In the genomic region with DNA sequence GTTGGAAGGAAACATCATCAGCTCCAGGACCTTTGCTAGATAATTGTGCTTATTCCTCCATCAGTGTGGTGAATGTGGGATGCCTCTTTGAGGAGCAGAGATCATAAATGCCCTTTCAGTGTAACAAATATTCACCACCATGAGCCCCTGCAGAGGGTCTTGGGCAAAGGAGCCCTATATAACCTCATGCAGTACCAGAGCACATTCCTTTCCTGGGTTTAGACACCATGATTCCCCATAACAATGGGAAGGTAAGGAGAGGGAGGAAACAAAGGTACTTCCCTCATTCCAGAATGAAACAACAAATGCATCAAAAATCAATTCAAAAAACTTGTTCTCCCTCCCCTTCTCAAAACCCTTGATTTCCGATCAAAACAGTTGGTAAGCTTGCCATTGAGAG, we compare ENCODE assay signal across 20 cellular contexts.
DNase-seq lines count a peak whose midpoint lies in the region; ATAC-seq and TF ChIP-seq lines count a peak whose summit lies in the region.
"Had no signal": no experiment of that assay in that cellular context is flagged by ENCODE, and none has a peak within 500 bp of the region (broad histone marks: within the 10 kb centered on the region; RNA-seq: fewer than 3 reads in every experiment).

No MANE protein-coding gene starts in this region.

- H3K79me2 ChIP-seq in GM23338 (replicated peaks; ENCODE audit: insufficient read depth), result no peaks in the 10 kb centered on the region
- H3K79me2 ChIP-seq in MM.1S (ENCODE audit: low read length), result no peaks in the 10 kb centered on the region

- H3K36me3 ChIP-seq in GM23338 (ENCODE audit: insufficient read depth), result no peaks in the 10 kb centered on the region
- no peaks in the 10 kb centered on the region for H3K36me3 ChIP-seq in endodermal cell (ENCODE audit: control insufficient read depth, insufficient read depth, low read length)
- no peaks in the 10 kb centered on the region for H3K36me3 ChIP-seq in MM.1S (replicated peaks; ENCODE audit: insufficient read depth, low read length)

- DNase-seq in GM23338 (ENCODE audit: low spot score) (peak; percentile 27), caudate nucleus (lab: John Stamatoyannopoulos, UW) (no peak), endodermal cell (peak; percentile 11), midbrain (lab: John Stamatoyannopoulos, UW) (peak; percentile 47), MM.1S (no peak)
- no peak for DNase-seq in natural killer cell treated with Interleukin-12 subunit alpha and Interleukin-12 subunit beta and Interleukin-15 and Interleukin-18, amount 100 ng/mL, for 72 hours (ENCODE audit: low spot score)
- DNase-seq in stimulated activated CD4-positive, alpha-beta T cell treated with anti-CD3 and anti-CD28 coated beads, Interleukin-4, amount 100 ng/mL, for 4 hours, result no peak
- no peak for DNase-seq in activated naive CD4-positive, alpha-beta T cell (lab: John Stamatoyannopoulos, UW)
- DNase-seq: AML-193; Caco-2; CD4-positive, alpha-beta T cell; DMS153; DMS79; GF-D8; GOT3; H9 had no signal

- H3K9me3 Mint-ChIP-seq in GM23338 (no peaks in the 10 kb centered on the region; the same call in 2 of the 3 replicates), endodermal cell (no peaks in the 10 kb centered on the region)
- H3K9me3 Mint-ChIP-seq in natural killer cell treated with Interleukin-12 subunit alpha and Interleukin-12 subunit beta and Interleukin-15 and Interleukin-18, amount 100 ng/mL, for 72 hours, result no peaks in the 10 kb centered on the region
- H3K9me3 Mint-ChIP-seq: H9 had no signal

- H3K4me1 ChIP-seq in GM23338 (ENCODE audit: insufficient read depth) (peaks cover 5% of the 10 kb centered on the region; the same call in 1 of the 2 replicates), endodermal cell (ENCODE audit: control insufficient read depth, insufficient read depth, low read length) (peaks cover under 1% of the 10 kb centered on the region), MM.1S (ENCODE audit: low read length) (no peaks in the 10 kb centered on the region)
- H3K4me1 ChIP-seq: A549, Caco-2 had no signal

- H3K36me3 Mint-ChIP-seq in GM23338 (ENCODE audit: low read depth) (no peaks in the 10 kb centered on the region), endodermal cell (ENCODE audit: low read depth) (no peaks in the 10 kb centered on the region)
- H3K36me3 Mint-ChIP-seq in natural killer cell treated with Interleukin-12 subunit alpha and Interleukin-12 subunit beta and Interleukin-15 and Interleukin-18, amount 100 ng/mL, for 72 hours, result no peaks in the 10 kb centered on the region

- H3K4me2 ChIP-seq in GM23338, result no peak overlapping the region
- no peak overlapping the region for H3K4me2 ChIP-seq in MM.1S (ENCODE audit: low read depth, low read length)
- H3K4me2 ChIP-seq: A549 had no signal

- peaks cover 5% of the 10 kb centered on the region; the same call in 1 of the 3 replicates for H3K4me1 Mint-ChIP-seq in GM23338
- H3K4me1 Mint-ChIP-seq in endodermal cell, result no peaks in the 10 kb centered on the region
- H3K4me1 Mint-ChIP-seq in natural killer cell treated with Interleukin-12 subunit alpha and Interleukin-12 subunit beta and Interleukin-15 and Interleukin-18, amount 100 ng/mL, for 72 hours (ENCODE audit: low read depth in 2 of 2), result no peaks in the 10 kb centered on the region

- H3K4me3 Mint-ChIP-seq in GM23338, result no peak overlapping the region
- H3K4me3 Mint-ChIP-seq in endodermal cell, result no peak overlapping the region
- H3K4me3 Mint-ChIP-seq in natural killer cell treated with Interleukin-12 subunit alpha and Interleukin-12 subunit beta and Interleukin-15 and Interleukin-18, amount 100 ng/mL, for 72 hours, result no peak overlapping the region
- H3K4me3 Mint-ChIP-seq: CD4-positive, alpha-beta T cell; H9 had no signal

- no peaks in the 10 kb centered on the region for H3K9me3 ChIP-seq in endodermal cell (ENCODE audit: control insufficient read depth, low read length)
- no peaks in the 10 kb centered on the region for H3K9me3 ChIP-seq in MM.1S (replicated peaks; ENCODE audit: insufficient read depth, low read length)
- H3K9me3 ChIP-seq: A549, Caco-2 had no signal

- H3K27ac Mint-ChIP-seq in GM23338 (no peak overlapping the region), endodermal cell (no peak overlapping the region)
- H3K27ac Mint-ChIP-seq in natural killer cell treated with Interleukin-12 subunit alpha and Interleukin-12 subunit beta and Interleukin-15 and Interleukin-18, amount 100 ng/mL, for 72 hours, result no peak overlapping the region
- H3K27ac Mint-ChIP-seq: CD4-positive, alpha-beta T cell; H9 had no signal

- WGBS in endodermal cell (ENCODE audit: insufficient coverage in 1 of 2, insufficient read length in 1 of 2), 2 experiments, result 0% methylated on average over 1 of the region's 1 CpG; no CpG with 5 or more reads in 1 of the 2 experiments

- H3F3A ChIP-seq in GM23338 (replicated peaks; ENCODE audit: low read depth), result no peaks in the 10 kb centered on the region
- H3F3A ChIP-seq in MM.1S (ENCODE audit: insufficient read depth, low read length), result no peaks in the 10 kb centered on the region

- H3K9me2 ChIP-seq in GM23338 (ENCODE audit: insufficient read depth), result no peaks in the 10 kb centered on the region
- H3K9me2 ChIP-seq in MM.1S (replicated peaks; ENCODE audit: insufficient read depth, low read length), result no peaks in the 10 kb centered on the region

- H2AFZ ChIP-seq in GM23338, result no peak overlapping the region
- no peak overlapping the region for H2AFZ ChIP-seq in MM.1S (ENCODE audit: low read length)

- H3K27me3 ChIP-seq in GM23338 (ENCODE audit: insufficient read depth) (no peaks in the 10 kb centered on the region), endodermal cell (ENCODE audit: control insufficient read depth, insufficient read depth, low read length, poor library complexity, severe bottlenecking) (peaks cover 10% of the 10 kb centered on the region), MM.1S (replicated peaks; ENCODE audit: insufficient read depth, low read length) (no peaks in the 10 kb centered on the region)

- H3K27me3 Mint-ChIP-seq in GM23338 (ENCODE audit: insufficient read depth, low read depth, poor library complexity) (no peaks in the 10 kb centered on the region), endodermal cell (ENCODE audit: insufficient read depth) (peaks cover 3% of the 10 kb centered on the region)
- no peaks in the 10 kb centered on the region for H3K27me3 Mint-ChIP-seq in natural killer cell treated with Interleukin-12 subunit alpha and Interleukin-12 subunit beta and Interleukin-15 and Interleukin-18, amount 100 ng/mL, for 72 hours
- H3K27me3 Mint-ChIP-seq: CD4-positive, alpha-beta T cell had no signal

- no peak overlapping the region for H3K4me3 ChIP-seq in GM23338
- no peak overlapping the region for H3K4me3 ChIP-seq in endodermal cell (ENCODE audit: low read length)
- H3K4me3 ChIP-seq in MM.1S (ENCODE audit: low read length), result no peak overlapping the region
- H3K4me3 ChIP-seq: A549 had no signal

- TF ChIP-seq CTCF in GM23338 (conservative IDR thresholded peaks at IDR 0.05; ENCODE audit: low read depth in 2 of 2), result no peak
- no peak for TF ChIP-seq CTCF in endodermal cell (conservative IDR thresholded peaks at IDR 0.05)
- TF ChIP-seq CTCF in MM.1S (IDR thresholded peaks at IDR 0.05; ENCODE audit: low read length), result no peak

- H4K20me1 ChIP-seq in GM23338 (replicated peaks; ENCODE audit: insufficient read depth) (no peaks in the 10 kb centered on the region), MM.1S (ENCODE audit: insufficient read depth, low read length) (no peaks in the 10 kb centered on the region)

- H3K27ac ChIP-seq in GM23338 (ENCODE audit: low read depth) (no peak overlapping the region), caudate nucleus (ENCODE audit: low read depth, low read length) (peak overlapping the region; percentile 88), endodermal cell (ENCODE audit: low read depth, low read length) (no peak overlapping the region), MM.1S (ENCODE audit: low read length) (no peak overlapping the region)
- H3K27ac ChIP-seq: 22Rv1, A549, C4-2B had no signal

- ATAC-seq in GM23338, result peak; percentile 77
- no peak for ATAC-seq in natural killer cell treated with Interleukin-12 subunit alpha and Interleukin-12 subunit beta and Interleukin-15 and Interleukin-18, amount 100 ng/mL, for 72 hours
- ATAC-seq: A549, HepG2 had no signal

- H3K9ac ChIP-seq in endodermal cell (ENCODE audit: extremely low read depth, low read length, poor library complexity, severe bottlenecking) (no peak overlapping the region), MM.1S (ENCODE audit: low read length) (no peak overlapping the region)

Comparison
In these comparisons a context has a peak if more than half of its experiments do, and no peak if none do; other contexts are left out.
1. DNase-seq: peak in GM23338 (single experiment), endodermal cell (single experiment) and midbrain (single experiment); none in caudate nucleus (0 of 61), natural killer cell treated with Interleukin-12 subunit alpha and Interleukin-12 subunit beta and Interleukin-15 and Interleukin-18, amount 100 ng/mL, for 72 hours (single experiment), stimulated activated CD4-positive, alpha-beta T cell treated with anti-CD3 and anti-CD28 coated beads, Interleukin-4, amount 100 ng/mL, for 4 hours (0 of 2), activated naive CD4-positive, alpha-beta T cell (0 of 4) and MM.1S (single experiment).